ENCODE assay signal across 8 cellular contexts in the genomic region with DNA sequence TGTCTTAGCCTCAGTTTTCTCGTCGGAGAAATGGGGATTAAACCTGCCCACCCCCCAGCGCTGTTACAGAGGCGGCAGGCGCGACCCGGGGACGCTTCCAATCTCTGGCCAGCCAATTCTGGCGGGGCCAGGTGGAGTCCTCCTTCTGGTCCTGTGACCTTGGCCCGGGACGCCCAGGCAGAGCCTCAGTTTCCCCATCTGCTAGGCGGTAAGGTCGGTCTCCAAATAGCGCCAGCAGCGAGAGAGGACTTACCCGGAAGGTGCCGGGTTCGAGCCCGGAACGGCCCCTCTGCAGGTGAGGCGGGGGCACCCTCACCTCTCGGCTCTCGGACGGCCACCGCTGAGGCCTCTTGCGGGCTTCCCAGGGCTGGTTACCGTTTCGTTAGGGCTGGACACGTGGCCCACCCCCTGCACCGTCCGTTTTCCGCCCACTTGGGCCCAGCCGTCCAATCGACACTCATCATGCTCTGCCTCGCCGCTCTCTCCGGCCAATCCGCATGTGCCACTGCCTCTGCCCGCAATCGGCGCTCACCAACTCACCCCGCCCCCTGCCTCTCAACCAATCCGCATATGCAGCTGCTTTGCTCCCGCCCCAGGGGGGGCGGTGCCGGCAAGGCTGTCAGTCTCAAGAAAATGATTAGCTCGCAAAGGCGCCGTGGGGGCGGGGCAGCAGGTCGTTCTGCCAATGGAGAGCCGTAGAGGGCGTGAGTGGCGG. TPM values are rescaled to one million over a fixed set of nuclear protein-coding genes. Genes with fewer than 3 reads are reported as not detected.
DNase-seq lines count a peak whose midpoint lies in the region; ATAC-seq lines count a peak whose summit lies in the region.

A gene with protein sequence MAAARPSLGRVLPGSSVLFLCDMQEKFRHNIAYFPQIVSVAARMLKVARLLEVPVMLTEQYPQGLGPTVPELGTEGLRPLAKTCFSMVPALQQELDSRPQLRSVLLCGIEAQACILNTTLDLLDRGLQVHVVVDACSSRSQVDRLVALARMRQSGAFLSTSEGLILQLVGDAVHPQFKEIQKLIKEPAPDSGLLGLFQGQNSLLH (minus strand): TSS at position 384 of the 715 bp plus-strand sequence. CDS start 5,156 bp downstream, outside the sequence.

- no peaks in the 10 kb centered on the region for H3K9me3 ChIP-seq in aorta (ENCODE audit: control insufficient read depth, low read length)

- H3K4me3 ChIP-seq in rectal smooth muscle tissue (ENCODE audit: low read length) (peak within 1 kb of the TSS; percentile 98), aorta (ENCODE audit: low read length in 2 of 2) (peak within 1 kb of the TSS; percentile 28 to 75)

- intact Hi-C loops in aorta (cut with DNase I) = no loop called here

- DNase-seq in NCI-H2081 (lab: John Stamatoyannopoulos, UW) (peak; percentile 99), T1000 (lab: John Stamatoyannopoulos, UW) (peak; percentile 99), astrocyte of the hippocampus (ENCODE audit: low read depth, low spot score) (peak; percentile 100), hepatic stellate cell (ENCODE audit: low spot score) (peak; percentile 100), aorta (peak; percentile 100)

- peak within 1 kb of the TSS; percentile 91 for H3K9ac ChIP-seq in rectal smooth muscle tissue (ENCODE audit: low read length)

- H3K36me3 ChIP-seq in rectal smooth muscle tissue (ENCODE audit: control insufficient read depth, insufficient read depth, low read length) (peaks cover under 1% of the 10 kb centered on the region), aorta (ENCODE audit: control insufficient read depth in 1 of 2, insufficient read depth in 2 of 2, low read length in 1 of 2) (no peaks in the 10 kb centered on the region)

- H3K27me3 ChIP-seq in rectal smooth muscle tissue (ENCODE audit: control insufficient read depth, insufficient read depth, low read length) (no peaks in the 10 kb centered on the region), aorta (ENCODE audit: control insufficient read depth in 1 of 2, insufficient read depth in 2 of 2, low read length in 1 of 2) (no peaks in the 10 kb centered on the region)

- peaks cover 9% of the 10 kb centered on the region for H3K4me1 ChIP-seq in rectal smooth muscle tissue (ENCODE audit: control insufficient read depth, insufficient read depth, low read length)
- no peaks in the 10 kb centered on the region for H3K4me1 ChIP-seq in aorta (ENCODE audit: control insufficient read depth in 1 of 2, insufficient read depth in 2 of 2, low read length in 2 of 2)

- ATAC-seq in GM18508 (IDR thresholded peaks at IDR 0.05; ENCODE audit: insufficient read depth, unreplicated experiment) (peak; percentile 78), HG03025 (IDR thresholded peaks at IDR 0.05; ENCODE audit: low FRiP score, unreplicated experiment) (peak; percentile 87), aorta (ENCODE audit: low FRiP score) (peak; percentile 96)

- 0 to 1% methylated on average over 46 to 54 of the region's 54 CpGs for WGBS in aorta, 2 donors

- H3K27ac ChIP-seq in rectal smooth muscle tissue (ENCODE audit: low read depth, low read length) = peak within 1 kb of the TSS; percentile 99
- peak within 1 kb of the TSS in 1 of 2 donors; percentile 23 for H3K27ac ChIP-seq in aorta (ENCODE audit: low read depth in 1 of 2, low read length in 2 of 2)

RNA-seq across cellular contexts. Expression of the gene that starts here (rescaled TPM):
- 10 to 100 TPM; 18.6 to 30.6 TPM for total RNA-seq in aorta
- polyA plus RNA-seq in aorta = 10 to 100 TPM; 42.6 to 47.3 TPM
